Comparison of ENCODE assay signal across 26 cellular contexts in the genomic region with DNA sequence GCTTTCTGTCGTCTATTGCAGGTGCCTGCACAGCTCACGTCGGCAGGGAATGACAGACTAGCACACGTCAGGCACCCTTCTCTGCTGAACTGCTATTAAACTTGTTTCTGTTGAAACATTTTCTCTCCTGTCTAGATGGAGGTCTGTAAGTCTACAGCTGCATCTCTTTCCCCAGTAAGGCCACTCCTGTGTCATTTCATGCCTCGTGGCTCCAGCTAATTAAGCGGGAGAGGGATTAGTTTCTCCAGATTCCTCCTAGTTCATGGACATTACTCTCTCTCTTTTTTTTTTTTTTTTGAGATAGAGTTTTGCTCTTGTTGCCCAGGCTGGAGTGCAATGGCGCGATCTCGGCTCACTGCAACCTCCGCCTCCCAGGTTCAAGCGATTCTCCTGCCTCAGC.
"Had no signal": no experiment of that assay in that cellular context is flagged by ENCODE, and none has a peak within 500 bp of the region (broad histone marks: within the 10 kb centered on the region; RNA-seq: fewer than 3 reads in every experiment).

No MANE protein-coding gene starts in this region.

- H3K27ac Mint-ChIP-seq: natural killer cell treated with Interleukin-12 subunit alpha and Interleukin-12 subunit beta and Interleukin-15 and Interleukin-18, amount 100 ng/mL, for 72 hours; neural progenitor cell; stimulated activated effector memory CD8-positive, alpha-beta T cell treated with anti-CD3 and anti-CD28 coated beads, Interleukin-12 subunit alpha, Interleukin-12 subunit beta, amount 100 ng/mL, for 72 hours; stimulated activated naive B cell treated with anti-CD40 and anti-IgM and Interleukin-4, amounts not matched to agents 10 μg/mL and 1 μg/mL and 100 μg/mL, for 72 hours; stimulated activated naive CD8-positive, alpha-beta T cell treated with anti-CD3 and anti-CD28 coated beads, Interleukin-15, Interleukin-2, amounts not matched to agents 100 ng/mL and 50 ng/mL, for 24 hours had no signal

- H3K9ac ChIP-seq: neural progenitor cell had no signal

- H3K27me3 Mint-ChIP-seq: naive B cell; naive thymus-derived CD8-positive, alpha-beta T cell; natural killer cell treated with Interleukin-12 subunit alpha and Interleukin-12 subunit beta and Interleukin-15 and Interleukin-18, amount 100 ng/mL, for 72 hours; stimulated activated naive B cell treated with anti-CD40 and anti-IgM and Interleukin-4, amounts not matched to agents 10 μg/mL and 1 μg/mL and 100 μg/mL, for 72 hours; stimulated activated naive CD8-positive, alpha-beta T cell treated with anti-CD3 and anti-CD28 coated beads, Interleukin-15, Interleukin-2, amounts not matched to agents 100 ng/mL and 50 ng/mL, for 24 hours had no signal

- H3K27ac ChIP-seq: neural progenitor cell, neutrophil, pancreas, psoas muscle, right lobe of liver, sigmoid colon, stomach, thoracic aorta, thyroid gland, tibial nerve, upper lobe of left lung, vagina had no signal

- H2AFZ ChIP-seq: neural progenitor cell had no signal

- DNase-seq: naive B cell; naive thymus-derived CD8-positive, alpha-beta T cell; nucleus accumbens; psoas muscle; right cardiac atrium; sigmoid colon; small intestine; stimulated activated CD4-positive, alpha-beta T cell treated with anti-CD3 and anti-CD28 coated beads, Interleukin-15, amount 100 ng/mL, for 24 hours; stimulated activated CD4-positive, alpha-beta T cell treated with anti-CD3 and anti-CD28 coated beads, Interleukin-2, amount 100 ng/mL, for 24 hours; stimulated activated CD4-positive, alpha-beta T cell treated with anti-CD3 and anti-CD28 coated beads, Interleukin-2, amount 100 ng/mL, for 48 hours; stimulated activated CD4-positive, alpha-beta T cell treated with anti-CD3 and anti-CD28 coated beads, Interleukin-4, amount 100 ng/mL, for 24 hours; stimulated activated naive B cell treated with anti-CD40 and anti-IgM and Interleukin-4, amounts not matched to agents 10 μg/mL and 1 μg/mL and 100 μg/mL, for 72 hours; stimulated activated naive CD4-positive, alpha-beta T cell treated with Interleukin-2 at 50 U/mL for 16 hours; stomach; thyroid gland; upper lobe of left lung had no signal

- ATAC-seq: naive thymus-derived CD8-positive, alpha-beta T cell; natural killer cell treated with Interleukin-12 subunit alpha and Interleukin-12 subunit beta and Interleukin-15 and Interleukin-18, amount 100 ng/mL, for 72 hours; pancreas; psoas muscle; right cardiac atrium; right lobe of liver; stimulated activated effector memory CD8-positive, alpha-beta T cell treated with anti-CD3 and anti-CD28 coated beads, Interleukin-12 subunit alpha, Interleukin-12 subunit beta, amount 100 ng/mL, for 72 hours; stimulated activated naive B cell treated with anti-CD40 and anti-IgM and Interleukin-4, amounts not matched to agents 10 μg/mL and 1 μg/mL and 100 μg/mL, for 72 hours had no signal

- H3K9me3 ChIP-seq: neutrophil, pancreas, psoas muscle, right lobe of liver, sigmoid colon, stomach, thoracic aorta, thyroid gland, tibial nerve, upper lobe of left lung, vagina had no signal

- H3K4me1 Mint-ChIP-seq: neural progenitor cell; stimulated activated effector memory CD8-positive, alpha-beta T cell treated with anti-CD3 and anti-CD28 coated beads, Interleukin-12 subunit alpha, Interleukin-12 subunit beta, amount 100 ng/mL, for 72 hours had no signal

- H3K4me3 ChIP-seq: neural progenitor cell, pancreas, psoas muscle, right lobe of liver, sigmoid colon, stomach, thoracic aorta, thyroid gland, tibial nerve, upper lobe of left lung, vagina had no signal

- H3K9me3 Mint-ChIP-seq: naive B cell; naive thymus-derived CD8-positive, alpha-beta T cell; natural killer cell treated with Interleukin-12 subunit alpha and Interleukin-12 subunit beta and Interleukin-15 and Interleukin-18, amount 100 ng/mL, for 72 hours; neural progenitor cell; stimulated activated effector memory CD8-positive, alpha-beta T cell treated with anti-CD3 and anti-CD28 coated beads, Interleukin-12 subunit alpha, Interleukin-12 subunit beta, amount 100 ng/mL, for 72 hours; stimulated activated naive B cell treated with anti-CD40 and anti-IgM and Interleukin-4, amounts not matched to agents 10 μg/mL and 1 μg/mL and 100 μg/mL, for 72 hours; stimulated activated naive CD8-positive, alpha-beta T cell treated with anti-CD3 and anti-CD28 coated beads, Interleukin-15, Interleukin-2, amounts not matched to agents 100 ng/mL and 50 ng/mL, for 24 hours had no signal

- H3K36me3 ChIP-seq: neural progenitor cell had no signal

- H3K4me2 ChIP-seq: neural progenitor cell had no signal

- H3K4me1 ChIP-seq: neural progenitor cell, pancreas, sigmoid colon, vagina had no signal

- H3K4me3 Mint-ChIP-seq: naive thymus-derived CD8-positive, alpha-beta T cell; natural killer cell treated with Interleukin-12 subunit alpha and Interleukin-12 subunit beta and Interleukin-15 and Interleukin-18, amount 100 ng/mL, for 72 hours; neural progenitor cell; stimulated activated effector memory CD8-positive, alpha-beta T cell treated with anti-CD3 and anti-CD28 coated beads, Interleukin-12 subunit alpha, Interleukin-12 subunit beta, amount 100 ng/mL, for 72 hours; stimulated activated naive B cell treated with anti-CD40 and anti-IgM and Interleukin-4, amounts not matched to agents 10 μg/mL and 1 μg/mL and 100 μg/mL, for 72 hours; stimulated activated naive CD8-positive, alpha-beta T cell treated with anti-CD3 and anti-CD28 coated beads, Interleukin-15, Interleukin-2, amounts not matched to agents 100 ng/mL and 50 ng/mL, for 24 hours had no signal

- H3K27me3 ChIP-seq: neural progenitor cell, neutrophil, pancreas, right lobe of liver, sigmoid colon, stomach, thyroid gland, tibial nerve, upper lobe of left lung, vagina had no signal
